In the genomic region with DNA sequence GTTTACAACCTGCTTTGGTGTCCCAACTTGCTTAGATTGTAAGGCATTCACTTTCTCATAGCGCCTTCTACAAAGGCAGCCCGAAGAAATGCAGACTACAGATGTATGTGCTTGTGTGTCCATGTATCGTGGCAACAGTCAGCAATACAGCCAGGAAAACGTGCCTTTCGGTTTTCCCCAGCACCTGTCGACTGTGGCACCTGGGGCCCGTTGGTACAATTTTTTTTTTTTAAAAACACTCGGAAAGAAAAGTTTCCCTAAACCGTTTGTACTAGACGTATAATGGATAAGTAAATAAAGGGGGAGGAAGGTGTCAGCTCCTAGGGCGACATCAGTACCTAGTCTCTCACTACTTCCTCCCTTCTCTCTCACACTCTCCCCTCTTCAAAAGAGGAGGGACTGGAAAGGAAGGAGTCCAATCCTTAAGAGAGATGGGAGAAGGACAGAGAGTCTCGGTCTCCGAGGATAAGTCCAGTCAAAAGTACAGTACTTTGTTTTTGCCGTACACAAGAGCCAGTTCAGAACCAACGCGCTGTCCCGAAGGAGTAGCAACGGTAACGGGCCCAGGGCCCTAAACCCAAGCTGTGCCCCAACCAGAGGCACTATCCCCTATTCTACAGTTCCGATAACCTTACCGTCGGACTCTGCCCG, we compare ENCODE assay signal across 1 cellular context.
TF ChIP-seq lines count a peak whose summit lies in the region.

No MANE protein-coding gene starts in this region.

TF ChIP-seq in K562, 482 proteins besides CTCF, POLR2A, EP300 and RAD21 (continued from another document and continues in another):
- TF ChIP-seq PYGO2 (tag; IDR thresholded peaks at IDR 0.05) (no peak), HDAC1 (IDR thresholded peaks at IDR 0.05) (peak in 1 of 2 experiments; percentile 23; a peak in 1 of 4 replicates), PML (IDR thresholded peaks at IDR 0.05; ENCODE audit: low read length) (no peak), BHLHE40 (IDR thresholded peaks at IDR 0.05; ENCODE audit: low read length) (peak; percentile 61), MTA3 (IDR thresholded peaks at IDR 0.05; ENCODE audit: borderline replicate concordance) (no peak), ZNF184 (CRISPR knock-in tag; IDR thresholded peaks at IDR 0.05) (no peak), PTBP1 (IDR thresholded peaks at IDR 0.05; ENCODE audit: low read depth, low read length) (no peak), NCOA1 (IDR thresholded peaks at IDR 0.05; ENCODE audit: low read depth) (no peak), NR3C1 (CRISPR knock-in tag; IDR thresholded peaks at IDR 0.05) (no peak), ZEB2 (IDR thresholded peaks at IDR 0.05) (no peak), HNRNPH1 (optimal IDR thresholded peaks at IDR 0.05; ENCODE audit: low read depth, low read length) (no peak), E2F3 (CRISPR knock-in tag; IDR thresholded peaks at IDR 0.05) (no peak), HMG20B (CRISPR knock-in tag; IDR thresholded peaks at IDR 0.05) (no peak), FOXJ2 (tag; IDR thresholded peaks at IDR 0.05) (peak; percentile 76), NCOA2 (IDR thresholded peaks at IDR 0.05; ENCODE audit: partially characterized antibody in 2 of 2) (no peak), FOXK2 (conservative IDR thresholded peaks at IDR 0.05 in 1 of 2, IDR thresholded peaks at IDR 0.05 in 1 of 2; ENCODE audit: low read depth in 2 of 2) (no peak), SMAD3 (CRISPR knock-in tag; conservative IDR thresholded peaks at IDR 0.05) (no peak), RFX1 (IDR thresholded peaks at IDR 0.05) (peak; percentile 62)
- TF ChIP-seq, protein P1, sequence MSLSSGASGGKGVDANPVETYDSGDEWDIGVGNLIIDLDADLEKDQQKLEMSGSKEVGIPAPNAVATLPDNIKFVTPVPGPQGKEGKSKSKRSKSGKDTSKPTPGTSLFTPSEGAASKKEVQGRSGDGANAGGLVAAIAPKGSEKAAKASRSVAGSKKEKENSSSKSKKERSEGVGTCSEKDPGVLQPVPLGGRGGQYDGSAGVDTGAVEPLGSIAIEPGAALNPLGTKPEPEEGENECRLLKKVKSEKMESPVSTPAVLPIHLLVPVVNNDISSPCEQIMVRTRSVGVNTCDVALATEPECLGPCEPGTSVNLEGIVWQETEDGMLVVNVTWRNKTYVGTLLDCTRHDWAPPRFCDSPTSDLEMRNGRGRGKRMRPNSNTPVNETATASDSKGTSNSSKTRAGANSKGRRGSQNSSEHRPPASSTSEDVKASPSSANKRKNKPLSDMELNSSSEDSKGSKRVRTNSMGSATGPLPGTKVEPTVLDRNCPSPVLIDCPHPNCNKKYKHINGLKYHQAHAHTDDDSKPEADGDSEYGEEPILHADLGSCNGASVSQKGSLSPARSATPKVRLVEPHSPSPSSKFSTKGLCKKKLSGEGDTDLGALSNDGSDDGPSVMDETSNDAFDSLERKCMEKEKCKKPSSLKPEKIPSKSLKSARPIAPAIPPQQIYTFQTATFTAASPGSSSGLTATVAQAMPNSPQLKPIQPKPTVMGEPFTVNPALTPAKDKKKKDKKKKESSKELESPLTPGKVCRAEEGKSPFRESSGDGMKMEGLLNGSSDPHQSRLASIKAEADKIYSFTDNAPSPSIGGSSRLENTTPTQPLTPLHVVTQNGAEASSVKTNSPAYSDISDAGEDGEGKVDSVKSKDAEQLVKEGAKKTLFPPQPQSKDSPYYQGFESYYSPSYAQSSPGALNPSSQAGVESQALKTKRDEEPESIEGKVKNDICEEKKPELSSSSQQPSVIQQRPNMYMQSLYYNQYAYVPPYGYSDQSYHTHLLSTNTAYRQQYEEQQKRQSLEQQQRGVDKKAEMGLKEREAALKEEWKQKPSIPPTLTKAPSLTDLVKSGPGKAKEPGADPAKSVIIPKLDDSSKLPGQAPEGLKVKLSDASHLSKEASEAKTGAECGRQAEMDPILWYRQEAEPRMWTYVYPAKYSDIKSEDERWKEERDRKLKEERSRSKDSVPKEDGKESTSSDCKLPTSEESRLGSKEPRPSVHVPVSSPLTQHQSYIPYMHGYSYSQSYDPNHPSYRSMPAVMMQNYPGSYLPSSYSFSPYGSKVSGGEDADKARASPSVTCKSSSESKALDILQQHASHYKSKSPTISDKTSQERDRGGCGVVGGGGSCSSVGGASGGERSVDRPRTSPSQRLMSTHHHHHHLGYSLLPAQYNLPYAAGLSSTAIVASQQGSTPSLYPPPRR (CRISPR knock-in tag; IDR thresholded peaks at IDR 0.05; ENCODE audit: borderline replicate concordance) = 0 out of 2 replicates have a peak, but pooled peaks have one; percentile 38
- TF ChIP-seq, protein P2, sequence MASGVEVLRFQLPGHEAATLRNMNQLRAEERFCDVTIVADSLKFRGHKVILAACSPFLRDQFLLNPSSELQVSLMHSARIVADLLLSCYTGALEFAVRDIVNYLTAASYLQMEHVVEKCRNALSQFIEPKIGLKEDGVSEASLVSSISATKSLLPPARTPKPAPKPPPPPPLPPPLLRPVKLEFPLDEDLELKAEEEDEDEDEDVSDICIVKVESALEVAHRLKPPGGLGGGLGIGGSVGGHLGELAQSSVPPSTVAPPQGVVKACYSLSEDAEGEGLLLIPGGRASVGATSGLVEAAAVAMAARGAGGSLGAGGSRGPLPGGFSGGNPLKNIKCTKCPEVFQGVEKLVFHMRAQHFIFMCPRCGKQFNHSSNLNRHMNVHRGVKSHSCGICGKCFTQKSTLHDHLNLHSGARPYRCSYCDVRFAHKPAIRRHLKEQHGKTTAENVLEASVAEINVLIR (CRISPR knock-in tag; IDR thresholded peaks at IDR 0.05) = no peak
- TF ChIP-seq, protein P3, sequence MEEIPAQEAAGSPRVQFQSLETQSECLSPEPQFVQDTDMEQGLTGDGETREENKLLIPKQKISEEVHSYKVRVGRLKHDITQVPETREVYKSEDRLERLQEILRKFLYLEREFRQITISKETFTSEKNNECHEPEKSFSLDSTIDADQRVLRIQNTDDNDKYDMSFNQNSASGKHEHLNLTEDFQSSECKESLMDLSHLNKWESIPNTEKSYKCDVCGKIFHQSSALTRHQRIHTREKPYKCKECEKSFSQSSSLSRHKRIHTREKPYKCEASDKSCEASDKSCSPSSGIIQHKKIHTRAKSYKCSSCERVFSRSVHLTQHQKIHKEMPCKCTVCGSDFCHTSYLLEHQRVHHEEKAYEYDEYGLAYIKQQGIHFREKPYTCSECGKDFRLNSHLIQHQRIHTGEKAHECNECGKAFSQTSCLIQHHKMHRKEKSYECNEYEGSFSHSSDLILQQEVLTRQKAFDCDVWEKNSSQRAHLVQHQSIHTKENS (CRISPR knock-in tag; IDR thresholded peaks at IDR 0.05) = no peak
- TF ChIP-seq, protein P4, sequence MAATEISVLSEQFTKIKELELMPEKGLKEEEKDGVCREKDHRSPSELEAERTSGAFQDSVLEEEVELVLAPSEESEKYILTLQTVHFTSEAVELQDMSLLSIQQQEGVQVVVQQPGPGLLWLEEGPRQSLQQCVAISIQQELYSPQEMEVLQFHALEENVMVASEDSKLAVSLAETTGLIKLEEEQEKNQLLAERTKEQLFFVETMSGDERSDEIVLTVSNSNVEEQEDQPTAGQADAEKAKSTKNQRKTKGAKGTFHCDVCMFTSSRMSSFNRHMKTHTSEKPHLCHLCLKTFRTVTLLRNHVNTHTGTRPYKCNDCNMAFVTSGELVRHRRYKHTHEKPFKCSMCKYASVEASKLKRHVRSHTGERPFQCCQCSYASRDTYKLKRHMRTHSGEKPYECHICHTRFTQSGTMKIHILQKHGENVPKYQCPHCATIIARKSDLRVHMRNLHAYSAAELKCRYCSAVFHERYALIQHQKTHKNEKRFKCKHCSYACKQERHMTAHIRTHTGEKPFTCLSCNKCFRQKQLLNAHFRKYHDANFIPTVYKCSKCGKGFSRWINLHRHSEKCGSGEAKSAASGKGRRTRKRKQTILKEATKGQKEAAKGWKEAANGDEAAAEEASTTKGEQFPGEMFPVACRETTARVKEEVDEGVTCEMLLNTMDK (IDR thresholded peaks at IDR 0.05; ENCODE audit: borderline replicate concordance, insufficient read depth, low read depth, low read length, poor library complexity, severe bottlenecking) = no peak
- TF ChIP-seq, protein P5, sequence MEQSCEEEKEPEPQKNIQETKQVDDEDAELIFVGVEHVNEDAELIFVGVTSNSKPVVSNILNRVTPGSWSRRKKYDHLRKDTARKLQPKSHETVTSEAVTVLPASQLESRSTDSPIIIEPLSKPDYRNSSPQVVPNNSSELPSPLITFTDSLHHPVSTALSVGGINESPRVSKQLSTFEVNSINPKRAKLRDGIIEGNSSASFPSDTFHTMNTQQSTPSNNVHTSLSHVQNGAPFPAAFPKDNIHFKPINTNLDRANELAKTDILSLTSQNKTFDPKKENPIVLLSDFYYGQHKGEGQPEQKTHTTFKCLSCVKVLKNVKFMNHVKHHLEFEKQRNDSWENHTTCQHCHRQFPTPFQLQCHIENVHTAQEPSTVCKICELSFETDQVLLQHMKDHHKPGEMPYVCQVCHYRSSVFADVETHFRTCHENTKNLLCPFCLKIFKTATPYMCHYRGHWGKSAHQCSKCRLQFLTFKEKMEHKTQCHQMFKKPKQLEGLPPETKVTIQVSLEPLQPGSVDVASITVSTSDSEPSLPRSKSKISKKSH (CRISPR knock-in tag; IDR thresholded peaks at IDR 0.05) = no peak
- TF ChIP-seq, protein P6, sequence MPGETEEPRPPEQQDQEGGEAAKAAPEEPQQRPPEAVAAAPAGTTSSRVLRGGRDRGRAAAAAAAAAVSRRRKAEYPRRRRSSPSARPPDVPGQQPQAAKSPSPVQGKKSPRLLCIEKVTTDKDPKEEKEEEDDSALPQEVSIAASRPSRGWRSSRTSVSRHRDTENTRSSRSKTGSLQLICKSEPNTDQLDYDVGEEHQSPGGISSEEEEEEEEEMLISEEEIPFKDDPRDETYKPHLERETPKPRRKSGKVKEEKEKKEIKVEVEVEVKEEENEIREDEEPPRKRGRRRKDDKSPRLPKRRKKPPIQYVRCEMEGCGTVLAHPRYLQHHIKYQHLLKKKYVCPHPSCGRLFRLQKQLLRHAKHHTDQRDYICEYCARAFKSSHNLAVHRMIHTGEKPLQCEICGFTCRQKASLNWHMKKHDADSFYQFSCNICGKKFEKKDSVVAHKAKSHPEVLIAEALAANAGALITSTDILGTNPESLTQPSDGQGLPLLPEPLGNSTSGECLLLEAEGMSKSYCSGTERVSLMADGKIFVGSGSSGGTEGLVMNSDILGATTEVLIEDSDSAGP (CRISPR knock-in tag; IDR thresholded peaks at IDR 0.05) = no peak
- TF ChIP-seq, protein P7, sequence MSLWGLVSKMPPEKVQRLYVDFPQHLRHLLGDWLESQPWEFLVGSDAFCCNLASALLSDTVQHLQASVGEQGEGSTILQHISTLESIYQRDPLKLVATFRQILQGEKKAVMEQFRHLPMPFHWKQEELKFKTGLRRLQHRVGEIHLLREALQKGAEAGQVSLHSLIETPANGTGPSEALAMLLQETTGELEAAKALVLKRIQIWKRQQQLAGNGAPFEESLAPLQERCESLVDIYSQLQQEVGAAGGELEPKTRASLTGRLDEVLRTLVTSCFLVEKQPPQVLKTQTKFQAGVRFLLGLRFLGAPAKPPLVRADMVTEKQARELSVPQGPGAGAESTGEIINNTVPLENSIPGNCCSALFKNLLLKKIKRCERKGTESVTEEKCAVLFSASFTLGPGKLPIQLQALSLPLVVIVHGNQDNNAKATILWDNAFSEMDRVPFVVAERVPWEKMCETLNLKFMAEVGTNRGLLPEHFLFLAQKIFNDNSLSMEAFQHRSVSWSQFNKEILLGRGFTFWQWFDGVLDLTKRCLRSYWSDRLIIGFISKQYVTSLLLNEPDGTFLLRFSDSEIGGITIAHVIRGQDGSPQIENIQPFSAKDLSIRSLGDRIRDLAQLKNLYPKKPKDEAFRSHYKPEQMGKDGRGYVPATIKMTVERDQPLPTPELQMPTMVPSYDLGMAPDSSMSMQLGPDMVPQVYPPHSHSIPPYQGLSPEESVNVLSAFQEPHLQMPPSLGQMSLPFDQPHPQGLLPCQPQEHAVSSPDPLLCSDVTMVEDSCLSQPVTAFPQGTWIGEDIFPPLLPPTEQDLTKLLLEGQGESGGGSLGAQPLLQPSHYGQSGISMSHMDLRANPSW (CRISPR knock-in tag; IDR thresholded peaks at IDR 0.05) = no peak
- TF ChIP-seq, protein P8, sequence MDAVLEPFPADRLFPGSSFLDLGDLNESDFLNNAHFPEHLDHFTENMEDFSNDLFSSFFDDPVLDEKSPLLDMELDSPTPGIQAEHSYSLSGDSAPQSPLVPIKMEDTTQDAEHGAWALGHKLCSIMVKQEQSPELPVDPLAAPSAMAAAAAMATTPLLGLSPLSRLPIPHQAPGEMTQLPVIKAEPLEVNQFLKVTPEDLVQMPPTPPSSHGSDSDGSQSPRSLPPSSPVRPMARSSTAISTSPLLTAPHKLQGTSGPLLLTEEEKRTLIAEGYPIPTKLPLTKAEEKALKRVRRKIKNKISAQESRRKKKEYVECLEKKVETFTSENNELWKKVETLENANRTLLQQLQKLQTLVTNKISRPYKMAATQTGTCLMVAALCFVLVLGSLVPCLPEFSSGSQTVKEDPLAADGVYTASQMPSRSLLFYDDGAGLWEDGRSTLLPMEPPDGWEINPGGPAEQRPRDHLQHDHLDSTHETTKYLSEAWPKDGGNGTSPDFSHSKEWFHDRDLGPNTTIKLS (IDR thresholded peaks at IDR 0.05; ENCODE audit: borderline replicate concordance, low read depth) = 0 out of 2 replicates have a peak, but pooled peaks have one; percentile 36
- TF ChIP-seq, protein P9, sequence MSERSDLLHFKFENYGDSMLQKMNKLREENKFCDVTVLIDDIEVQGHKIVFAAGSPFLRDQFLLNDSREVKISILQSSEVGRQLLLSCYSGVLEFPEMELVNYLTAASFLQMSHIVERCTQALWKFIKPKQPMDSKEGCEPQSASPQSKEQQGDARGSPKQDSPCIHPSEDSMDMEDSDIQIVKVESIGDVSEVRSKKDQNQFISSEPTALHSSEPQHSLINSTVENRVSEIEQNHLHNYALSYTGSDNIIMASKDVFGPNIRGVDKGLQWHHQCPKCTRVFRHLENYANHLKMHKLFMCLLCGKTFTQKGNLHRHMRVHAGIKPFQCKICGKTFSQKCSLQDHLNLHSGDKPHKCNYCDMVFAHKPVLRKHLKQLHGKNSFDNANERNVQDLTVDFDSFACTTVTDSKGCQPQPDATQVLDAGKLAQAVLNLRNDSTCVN (CRISPR knock-in tag; IDR thresholded peaks at IDR 0.05) = no peak
- TF ChIP-seq, protein P10, sequence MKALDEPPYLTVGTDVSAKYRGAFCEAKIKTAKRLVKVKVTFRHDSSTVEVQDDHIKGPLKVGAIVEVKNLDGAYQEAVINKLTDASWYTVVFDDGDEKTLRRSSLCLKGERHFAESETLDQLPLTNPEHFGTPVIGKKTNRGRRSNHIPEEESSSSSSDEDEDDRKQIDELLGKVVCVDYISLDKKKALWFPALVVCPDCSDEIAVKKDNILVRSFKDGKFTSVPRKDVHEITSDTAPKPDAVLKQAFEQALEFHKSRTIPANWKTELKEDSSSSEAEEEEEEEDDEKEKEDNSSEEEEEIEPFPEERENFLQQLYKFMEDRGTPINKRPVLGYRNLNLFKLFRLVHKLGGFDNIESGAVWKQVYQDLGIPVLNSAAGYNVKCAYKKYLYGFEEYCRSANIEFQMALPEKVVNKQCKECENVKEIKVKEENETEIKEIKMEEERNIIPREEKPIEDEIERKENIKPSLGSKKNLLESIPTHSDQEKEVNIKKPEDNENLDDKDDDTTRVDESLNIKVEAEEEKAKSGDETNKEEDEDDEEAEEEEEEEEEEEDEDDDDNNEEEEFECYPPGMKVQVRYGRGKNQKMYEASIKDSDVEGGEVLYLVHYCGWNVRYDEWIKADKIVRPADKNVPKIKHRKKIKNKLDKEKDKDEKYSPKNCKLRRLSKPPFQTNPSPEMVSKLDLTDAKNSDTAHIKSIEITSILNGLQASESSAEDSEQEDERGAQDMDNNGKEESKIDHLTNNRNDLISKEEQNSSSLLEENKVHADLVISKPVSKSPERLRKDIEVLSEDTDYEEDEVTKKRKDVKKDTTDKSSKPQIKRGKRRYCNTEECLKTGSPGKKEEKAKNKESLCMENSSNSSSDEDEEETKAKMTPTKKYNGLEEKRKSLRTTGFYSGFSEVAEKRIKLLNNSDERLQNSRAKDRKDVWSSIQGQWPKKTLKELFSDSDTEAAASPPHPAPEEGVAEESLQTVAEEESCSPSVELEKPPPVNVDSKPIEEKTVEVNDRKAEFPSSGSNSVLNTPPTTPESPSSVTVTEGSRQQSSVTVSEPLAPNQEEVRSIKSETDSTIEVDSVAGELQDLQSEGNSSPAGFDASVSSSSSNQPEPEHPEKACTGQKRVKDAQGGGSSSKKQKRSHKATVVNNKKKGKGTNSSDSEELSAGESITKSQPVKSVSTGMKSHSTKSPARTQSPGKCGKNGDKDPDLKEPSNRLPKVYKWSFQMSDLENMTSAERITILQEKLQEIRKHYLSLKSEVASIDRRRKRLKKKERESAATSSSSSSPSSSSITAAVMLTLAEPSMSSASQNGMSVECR (CRISPR knock-in tag; IDR thresholded peaks at IDR 0.05) = peak; percentile 56; the same call in 1 of the 2 replicates
